In the genomic region with DNA sequence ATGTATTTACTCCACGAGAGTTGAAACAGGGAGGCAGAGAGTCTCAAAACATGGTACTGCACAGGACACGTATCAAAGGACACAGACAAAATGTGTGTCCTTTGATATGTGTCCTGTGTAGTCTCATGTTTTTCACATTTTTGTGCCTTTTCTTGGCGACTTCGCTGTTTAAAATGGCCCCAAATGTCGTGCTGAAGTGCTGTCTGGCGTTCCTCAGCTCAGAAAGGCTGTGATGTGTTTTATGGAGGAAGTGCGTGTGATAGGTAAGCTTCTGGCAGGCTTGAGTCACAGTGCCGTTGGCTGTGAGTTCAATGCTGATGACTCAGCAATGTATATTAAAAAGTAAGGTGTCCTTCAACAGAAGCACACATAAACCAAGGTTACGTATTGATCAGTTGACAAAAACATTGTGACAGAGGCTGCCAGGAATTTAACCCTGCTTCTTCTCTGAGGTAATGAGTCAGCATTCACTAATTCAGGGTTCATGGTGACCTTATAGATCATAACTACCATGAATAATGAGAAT, we compare ENCODE assay signal across 10 cellular contexts.
A peak's percentile ranks its signal among the peaks of the same experiment; 100 is the strongest.
DNase-seq lines count a peak whose midpoint lies in the region; ATAC-seq and TF ChIP-seq lines count a peak whose summit lies in the region.
"Had no signal": no experiment of that assay in that cellular context is flagged by ENCODE, and none has a peak within 500 bp of the region (broad histone marks: within the 10 kb centered on the region; RNA-seq: fewer than 3 reads in every experiment).

No MANE protein-coding gene starts in this region.

- H3K36me3 ChIP-seq in Loucy (ENCODE audit: insufficient read depth, low read length) (no peaks in the 10 kb centered on the region), neutrophil (peaks cover 100% of the 10 kb centered on the region)

- TF ChIP-seq CTCF in Loucy (conservative IDR thresholded peaks at IDR 0.05; ENCODE audit: low read length) (no peak), neutrophil (IDR thresholded peaks at IDR 0.05) (no peak), mesothelial cell of epicardium (IDR thresholded peaks at IDR 0.05; ENCODE audit: unreplicated experiment) (no peak)

- H3K4me1 Mint-ChIP-seq in mesothelial cell of epicardium = peaks cover 10% of the 10 kb centered on the region

- H4K20me1 ChIP-seq in Loucy (ENCODE audit: insufficient read depth, low read length, poor library complexity, severe bottlenecking) = no peaks in the 10 kb centered on the region

- peaks cover 2% of the 10 kb centered on the region for H3K27me3 Mint-ChIP-seq in mesothelial cell of epicardium (ENCODE audit: low read depth)

- DNase-seq in activated CD4-positive, CD25-positive, alpha-beta regulatory T cell (lab: John Stamatoyannopoulos, UW) = no peak
- DNase-seq in dermis blood vessel endothelial cell (peak; percentile 79), NCI-H2081 treated with DMSO at 0.1 percent for 48 hours (lab: John Stamatoyannopoulos, UW) (no peak), NCI-H2227 (lab: John Stamatoyannopoulos, UW; ENCODE audit: unreplicated experiment) (no peak), mesothelial cell of epicardium (ENCODE audit: low spot score in 2 of 2, unreplicated experiment in 2 of 2) (no peak)
- DNase-seq: effector memory CD8-positive, alpha-beta T cell had no signal

- peak; percentile 33 to 58 for ATAC-seq in activated CD4-positive, CD25-positive, alpha-beta regulatory T cell treated with anti-CD3 and anti-CD28 coated beads, Interleukin-2, amount 50 U/mL, for 24 hours
- ATAC-seq: effector memory CD8-positive, alpha-beta T cell had no signal

- no peak overlapping the region for H3K27ac Mint-ChIP-seq in mesothelial cell of epicardium
- H3K27ac Mint-ChIP-seq: effector memory CD8-positive, alpha-beta T cell had no signal

- no peaks in the 10 kb centered on the region for H3K9me3 Mint-ChIP-seq in mesothelial cell of epicardium
- H3K9me3 Mint-ChIP-seq: effector memory CD8-positive, alpha-beta T cell had no signal

- H2AFZ ChIP-seq in Loucy (ENCODE audit: low read length) = peak overlapping the region; percentile 12; the same call in 1 of the 2 replicates

- H3K9ac ChIP-seq in Loucy (ENCODE audit: low read depth, low read length, poor library complexity, severe bottlenecking) = no peak overlapping the region

- H3K27me3 ChIP-seq in Loucy (ENCODE audit: insufficient read depth, low read length, poor library complexity, severe bottlenecking) (no peaks in the 10 kb centered on the region), neutrophil (no peaks in the 10 kb centered on the region)
- H3K27me3 ChIP-seq: tibial artery had no signal

- H3F3A ChIP-seq in Loucy (ENCODE audit: low read depth) = no peaks in the 10 kb centered on the region

- no peak overlapping the region for H3K4me3 Mint-ChIP-seq in mesothelial cell of epicardium
- H3K4me3 Mint-ChIP-seq: effector memory CD8-positive, alpha-beta T cell had no signal

- H3K4me1 ChIP-seq in Loucy (ENCODE audit: insufficient read depth, low read length, poor library complexity, severe bottlenecking) = no peaks in the 10 kb centered on the region
- H3K4me1 ChIP-seq in neutrophil (ENCODE audit: control insufficient read depth in 1 of 2, insufficient read depth in 1 of 2, low read depth in 1 of 2, low read length in 1 of 2) = peaks cover 12 to 13% of the 10 kb centered on the region in 2 experiments
- H3K4me1 ChIP-seq: tibial artery had no signal

- no peak overlapping the region for H3K4me2 ChIP-seq in Loucy (ENCODE audit: low read depth, low read length, poor library complexity, severe bottlenecking)

- no peaks in the 10 kb centered on the region for H3K9me3 ChIP-seq in Loucy (ENCODE audit: insufficient read depth, low read depth, low read length)
- no peaks in the 10 kb centered on the region for H3K9me3 ChIP-seq in neutrophil
- H3K9me3 ChIP-seq: tibial artery had no signal

- H3K4me3 ChIP-seq in Loucy (ENCODE audit: low read length, poor library complexity, severe bottlenecking) = no peak overlapping the region
- H3K4me3 ChIP-seq in neutrophil (ENCODE audit: low read depth in 1 of 2, low read length in 1 of 2) = no peak overlapping the region
- H3K4me3 ChIP-seq: tibial artery had no signal

- no peaks in the 10 kb centered on the region for H3K79me2 ChIP-seq in Loucy (ENCODE audit: insufficient read depth, low read length)

- peak overlapping the region; percentile 62 for H3K27ac ChIP-seq in neutrophil
- H3K27ac ChIP-seq: tibial artery had no signal

- no peaks in the 10 kb centered on the region for H3K9me2 ChIP-seq in Loucy (replicated peaks; ENCODE audit: low read depth, low read length)

- H3K36me3 Mint-ChIP-seq in mesothelial cell of epicardium = no peaks in the 10 kb centered on the region
